Comparison of ENCODE assay signal across 1 cellular context in genomic region chr5:178113141-178113787, GRCh38.
TF ChIP-seq lines count a peak whose summit lies in the region.

N4BP3 (plus strand) TSS chr5:178113532; CDS start chr5:178119584, 6,052 bp downstream.

TF ChIP-seq in GM12878, 131 proteins besides CTCF, POLR2A, EP300 and RAD21 (continued from another document and continues in another):
- TF ChIP-seq CHD4 (IDR thresholded peaks at IDR 0.05) (no peak), RUNX3 (IDR thresholded peaks at IDR 0.05; ENCODE audit: low read length) (no peak), EGR1 (IDR thresholded peaks at IDR 0.05; ENCODE audit: borderline replicate concordance in 1 of 2, low read depth in 2 of 2, low read length in 2 of 2) (peak in 1 of 2 experiments; percentile 70; a peak in 2 of 3 replicates), E2F8 (IDR thresholded peaks at IDR 0.05; ENCODE audit: low read depth, partially characterized antibody) (no peak), CBFB (IDR thresholded peaks at IDR 0.05; ENCODE audit: low read depth) (no peak), CBX3 (IDR thresholded peaks at IDR 0.05; ENCODE audit: borderline replicate concordance, low read depth) (no peak), GATAD2B (conservative IDR thresholded peaks at IDR 0.05; ENCODE audit: low read depth) (peak; percentile 94), ETV6 (conservative IDR thresholded peaks at IDR 0.05 in 1 of 2, IDR thresholded peaks at IDR 0.05 in 1 of 2; ENCODE audit: borderline replicate concordance in 1 of 2, low read depth in 1 of 2) (no peak), FOS (IDR thresholded peaks at IDR 0.05; ENCODE audit: borderline replicate concordance, extremely low read depth, insufficient read length) (no peak), RB1 (IDR thresholded peaks at IDR 0.05; ENCODE audit: borderline replicate concordance) (peak; percentile 60; the same call in 1 of the 2 replicates), KDM1A (IDR thresholded peaks at IDR 0.05; ENCODE audit: borderline replicate concordance) (no peak), NBN (IDR thresholded peaks at IDR 0.05) (no peak), BCL3 (IDR thresholded peaks at IDR 0.05; ENCODE audit: borderline replicate concordance, insufficient read depth, low read depth, low read length, poor library complexity, severe bottlenecking) (no peak), ZNF274 (IDR thresholded peaks at IDR 0.05; ENCODE audit: insufficient read depth, insufficient read length) (no peak), PAX8 (IDR thresholded peaks at IDR 0.05) (no peak), CHD1 (IDR thresholded peaks at IDR 0.05; ENCODE audit: low read depth, low read length) (no peak), IRF4 (IDR thresholded peaks at IDR 0.05; ENCODE audit: low read depth, low read length) (no peak), REST (IDR thresholded peaks at IDR 0.05; ENCODE audit: low read depth, low read length) (no peak), HSF1 (IDR thresholded peaks at IDR 0.05; ENCODE audit: low read depth, low read length) (no peak), SMAD1 (IDR thresholded peaks at IDR 0.05; ENCODE audit: low read depth, partially characterized antibody) (no peak), ZZZ3 (IDR thresholded peaks at IDR 0.05; ENCODE audit: control insufficient read depth, insufficient read length, low read depth) (no peak), TCF7 (IDR thresholded peaks at IDR 0.05; ENCODE audit: borderline replicate concordance) (no peak), TBL1XR1 (IDR thresholded peaks at IDR 0.05; ENCODE audit: low read depth, low read length) (peak; percentile 44; the same call in 1 of the 2 replicates), WRNIP1 (IDR thresholded peaks at IDR 0.05; ENCODE audit: borderline replicate concordance, low read depth, low read length) (no peak), GABPA (IDR thresholded peaks at IDR 0.05; ENCODE audit: low read depth) (no peak), BACH1 (IDR thresholded peaks at IDR 0.05; ENCODE audit: borderline replicate concordance) (peak; percentile 89; the same call in 1 of the 2 replicates), SUZ12 (IDR thresholded peaks at IDR 0.05; ENCODE audit: unreplicated experiment) (no peak), ZBTB4 (CRISPR knock-in tag; IDR thresholded peaks at IDR 0.05) (no peak), NRF1 (conservative IDR thresholded peaks at IDR 0.05; ENCODE audit: low read depth, low read length) (no peak), IRF3 (IDR thresholded peaks at IDR 0.05) (no peak), HCFC1 (IDR thresholded peaks at IDR 0.05; ENCODE audit: low read length) (peak; percentile 50), YY1 (IDR thresholded peaks at IDR 0.05; ENCODE audit: low read depth, low read length) (peak; percentile 82), ZNF384 (IDR thresholded peaks at IDR 0.05; ENCODE audit: borderline replicate concordance, low read depth, low read length) (no peak), MAX (IDR thresholded peaks at IDR 0.05; ENCODE audit: low read depth, low read length) (peak; percentile 27; the same call in 1 of the 2 replicates), ASH2L (IDR thresholded peaks at IDR 0.05; ENCODE audit: borderline replicate concordance, low read depth) (no peak), JUND (IDR thresholded peaks at IDR 0.05; ENCODE audit: low read depth, low read length) (no peak), EED (IDR thresholded peaks at IDR 0.05; ENCODE audit: low read depth) (no peak), BCLAF1 (IDR thresholded peaks at IDR 0.05) (no peak), ATF7 (IDR thresholded peaks at IDR 0.05; ENCODE audit: low read depth) (no peak), BMI1 (IDR thresholded peaks at IDR 0.05; ENCODE audit: borderline replicate concordance) (no peak), EZH2 (IDR thresholded peaks at IDR 0.05; ENCODE audit: borderline replicate concordance, control insufficient read depth, low read depth, low read length) (no peak), RBBP5 (conservative IDR thresholded peaks at IDR 0.05) (no peak), CEBPZ (IDR thresholded peaks at IDR 0.05; ENCODE audit: low read depth, low read length) (no peak)
